Comparison of ENCODE assay signal across 20 cellular contexts in the genomic region with DNA sequence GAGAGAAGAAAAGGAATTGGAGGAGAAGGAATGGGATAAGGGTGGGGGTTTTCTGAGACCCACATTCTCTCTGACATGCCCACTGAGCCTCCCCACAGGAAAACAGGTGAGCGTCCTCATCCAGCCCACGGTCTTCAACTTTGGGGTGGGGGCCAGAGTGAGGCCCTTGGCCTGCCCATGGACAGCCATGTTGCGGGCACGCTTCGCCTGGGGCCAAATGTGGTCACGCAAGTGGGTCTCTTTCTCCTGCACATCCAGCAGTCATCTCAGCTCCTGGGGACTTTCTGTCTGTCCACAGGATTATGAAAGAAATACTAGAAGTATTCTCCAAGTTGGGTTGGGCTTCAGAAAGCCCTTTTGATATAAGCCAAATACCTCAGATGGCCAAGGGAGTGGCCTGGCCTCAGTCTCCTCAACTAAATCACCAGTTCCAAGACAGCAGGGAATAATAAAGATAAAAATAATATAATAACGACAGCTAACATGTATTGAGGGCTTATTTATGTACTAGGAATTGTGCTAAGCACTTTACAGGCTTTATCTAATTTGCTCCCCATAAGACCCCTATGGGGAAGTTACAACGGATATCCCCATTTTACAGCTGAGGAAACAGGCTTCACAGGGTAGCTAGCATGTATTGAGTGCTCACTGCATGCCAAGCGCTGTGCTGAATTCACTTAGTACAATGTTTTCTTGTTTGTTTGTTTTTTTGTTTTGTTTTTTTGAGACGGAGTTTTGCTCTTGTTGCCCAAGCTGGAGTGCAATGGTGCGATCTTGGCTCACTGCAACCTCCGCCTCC. TPM values are rescaled to one million over a fixed set of nuclear protein-coding genes. Genes with fewer than 3 reads are reported as not detected.
"Had no signal": no experiment of that assay in that cellular context is flagged by ENCODE, and none has a peak within 500 bp of the region (broad histone marks: within the 10 kb centered on the region; RNA-seq: fewer than 3 reads in every experiment).

No MANE protein-coding gene starts in this region.

- H3K36me3 ChIP-seq: adrenal gland, gastroesophageal sphincter, heart left ventricle, WERI-Rb-1 had no signal

- H3K9me3 ChIP-seq: adrenal gland, gastroesophageal sphincter, heart left ventricle had no signal

- H3K27ac Mint-ChIP-seq: activated naive CD4-positive, alpha-beta T cell treated with anti-CD3 and anti-CD28 coated beads, Interleukin-2, amount 50 U/mL, for 72 hours; activated T-helper 1 cell treated with anti-CD3 and anti-CD28 coated beads, Interleukin-12 subunit alpha, Interleukin-12 subunit beta, Interleukin-2, Interleukin-4 antibody, amounts not matched to agents 30 ng/mL and 10 ng/mL and 1 ng/mL, durations not matched to agents 14 hours and 24 hours and 36 hours; natural killer cell; progenitor cell of endocrine pancreas; T-helper 1 cell treated with Interleukin-12 subunit alpha and Interleukin-12 subunit beta and Interleukin-4 antibody, amounts not matched to agents 30 μg/mL and 1 μg/mL, for 36 hours had no signal

- H3K4me3 Mint-ChIP-seq: activated T-helper 1 cell treated with anti-CD3 and anti-CD28 coated beads, Interleukin-12 subunit alpha, Interleukin-12 subunit beta, Interleukin-2, Interleukin-4 antibody, amounts not matched to agents 30 ng/mL and 10 ng/mL and 1 ng/mL, durations not matched to agents 14 hours and 24 hours and 36 hours; natural killer cell; T-helper 1 cell treated with Interleukin-12 subunit alpha and Interleukin-12 subunit beta and Interleukin-4 antibody, amounts not matched to agents 30 μg/mL and 1 μg/mL, for 36 hours had no signal

- H3K4me3 ChIP-seq: adrenal gland, gastroesophageal sphincter, heart left ventricle had no signal

- H3K9me3 Mint-ChIP-seq: activated naive CD4-positive, alpha-beta T cell treated with anti-CD3 and anti-CD28 coated beads, Interleukin-2, amount 50 U/mL, for 72 hours; activated T-helper 1 cell treated with anti-CD3 and anti-CD28 coated beads, Interleukin-12 subunit alpha, Interleukin-12 subunit beta, Interleukin-2, Interleukin-4 antibody, amounts not matched to agents 30 ng/mL and 10 ng/mL and 1 ng/mL, durations not matched to agents 14 hours and 24 hours and 36 hours; natural killer cell; T-helper 1 cell treated with Interleukin-12 subunit alpha and Interleukin-12 subunit beta and Interleukin-4 antibody, amounts not matched to agents 30 μg/mL and 1 μg/mL, for 36 hours had no signal

- H3K27ac ChIP-seq: adrenal gland, gastroesophageal sphincter, heart left ventricle, WERI-Rb-1 had no signal

- ATAC-seq: activated naive CD4-positive, alpha-beta T cell treated with anti-CD3 and anti-CD28 coated beads, Interleukin-2, amount 50 U/mL, for 72 hours; esophagus mucosa; gastroesophageal sphincter; heart left ventricle; natural killer cell had no signal

- DNase-seq: activated CD4-positive, alpha-beta T cell treated with anti-CD3 and anti-CD28 coated beads, Interleukin-2, amount 50 U/mL, for 48 hours; activated gamma-delta T cell treated with Interleukin-2 at 50 U/mL for 16 hours; adrenal gland; cerebellar nuclear complex; cortex of kidney; heart left ventricle; mesenchymal stem cell; natural killer cell; stimulated activated naive CD4-positive, alpha-beta T cell; WERI-Rb-1 had no signal

- H3K36me3 Mint-ChIP-seq: activated naive CD4-positive, alpha-beta T cell treated with anti-CD3 and anti-CD28 coated beads, Interleukin-2, amount 50 U/mL, for 72 hours; natural killer cell had no signal

RNA-seq across cellular contexts. Expression of gene LBX1, which starts 57.2 kb away (rescaled TPM):
- total RNA-seq: activated naive CD4-positive, alpha-beta T cell treated with anti-CD3 and anti-CD28 coated beads, Interleukin-2, amount 50 U/mL, for 72 hours; activated T-helper 1 cell treated with anti-CD3 and anti-CD28 coated beads, Interleukin-12 subunit alpha, Interleukin-12 subunit beta, Interleukin-2, Interleukin-4 antibody, amounts not matched to agents 30 ng/mL and 10 ng/mL and 1 ng/mL, durations not matched to agents 14 hours and 24 hours and 36 hours; bronchial epithelial cell; esophagus mucosa; gastroesophageal sphincter; liver; natural killer cell; omental fat pad; progenitor cell of endocrine pancreas; ureter had no signal
